ENCODE assay signal across 9 cellular contexts in genomic region chr12:123149828-123150272, GRCh38. TPM values are rescaled to one million over a fixed set of nuclear protein-coding genes. Genes with fewer than 3 reads are reported as not detected.
DNase-seq lines count a peak whose midpoint lies in the region; ATAC-seq, FAIRE-seq and TF ChIP-seq lines count a peak whose summit lies in the region.
"Had no signal": no experiment of that assay in that cellular context is flagged by ENCODE, and none has a peak within 500 bp of the region (broad histone marks: within the 10 kb centered on the region; RNA-seq: fewer than 3 reads in every experiment).

No MANE protein-coding gene starts in this region.

- H3K4me1 ChIP-seq in right cardiac atrium (ENCODE audit: control insufficient read depth, insufficient read depth, low read length): peaks cover 4% of the 10 kb centered on the region
- H3K4me1 ChIP-seq in skeletal muscle tissue (ENCODE audit: control insufficient read depth in 3 of 3, insufficient read depth in 3 of 3, low read length in 3 of 3): peaks cover 17 to 27% (median 23%) of the 10 kb centered on the region in 3 donors

- peaks cover 0 to 13% (median 0%) of the 10 kb centered on the region in 3 donors for H3K36me3 ChIP-seq in skeletal muscle tissue (ENCODE audit: control insufficient read depth in 3 of 3, insufficient read depth in 3 of 3, low read length in 3 of 3)

- H3K4me3 ChIP-seq in right cardiac atrium (ENCODE audit: low read length) (peak overlapping the region; percentile 70), skeletal muscle tissue (ENCODE audit: low read length in 3 of 3) (peak overlapping the region; percentile 48 to 72 (median 64))

- TF ChIP-seq CTCF in HFFc6 (IDR thresholded peaks at IDR 0.05): no peak

- intact Hi-C loops in activated T-helper 1 cell treated with anti-CD3 and anti-CD28 coated beads, Interleukin-12 subunit alpha, Interleukin-12 subunit beta, Interleukin-2, Interleukin-4 antibody, amounts not matched to agents 30 ng/mL and 10 ng/mL and 1 ng/mL, durations not matched to agents 14 hours and 24 hours and 36 hours (cut with micrococcal nuclease): loop anchor here (1.0 to 10.0 kb wide), 5 partner anchors 43 to 285 kb away; partner anchors contain the start of gene OGFOD2
- intact Hi-C loops in right cardiac atrium (cut with DNase I): loop anchor here (2.0 to 10.0 kb wide), 6 partner anchors 55 to 168 kb away; partner anchors contain the start of gene ARL6IP4 (in 1 of the 4)

- H3K4me1 Mint-ChIP-seq in HFFc6 (ENCODE audit: low read depth): peaks cover 9% of the 10 kb centered on the region; the same call in 1 of the 2 replicates
- peaks cover 41% of the 10 kb centered on the region for H3K4me1 Mint-ChIP-seq in activated T-helper 1 cell treated with anti-CD3 and anti-CD28 coated beads, Interleukin-12 subunit alpha, Interleukin-12 subunit beta, Interleukin-2, Interleukin-4 antibody, amounts not matched to agents 30 ng/mL and 10 ng/mL and 1 ng/mL, durations not matched to agents 14 hours and 24 hours and 36 hours (ENCODE audit: low read depth)

- H3K36me3 Mint-ChIP-seq in HFFc6 (ENCODE audit: low read depth): 0 out of 2 replicates have a peak, but pooled peaks cover 4% of the 10 kb centered on the region
- peaks cover 19% of the 10 kb centered on the region for H3K36me3 Mint-ChIP-seq in activated T-helper 1 cell treated with anti-CD3 and anti-CD28 coated beads, Interleukin-12 subunit alpha, Interleukin-12 subunit beta, Interleukin-2, Interleukin-4 antibody, amounts not matched to agents 30 ng/mL and 10 ng/mL and 1 ng/mL, durations not matched to agents 14 hours and 24 hours and 36 hours (ENCODE audit: low read depth)

- peaks cover 26% of the 10 kb centered on the region for H3K27me3 Mint-ChIP-seq in HFFc6 (ENCODE audit: insufficient read depth)
- H3K27me3 Mint-ChIP-seq in activated T-helper 1 cell treated with anti-CD3 and anti-CD28 coated beads, Interleukin-12 subunit alpha, Interleukin-12 subunit beta, Interleukin-2, Interleukin-4 antibody, amounts not matched to agents 30 ng/mL and 10 ng/mL and 1 ng/mL, durations not matched to agents 14 hours and 24 hours and 36 hours (ENCODE audit: insufficient read depth): peaks cover 16% of the 10 kb centered on the region

- H3K9me3 ChIP-seq in right cardiac atrium (ENCODE audit: control insufficient read depth, low read length): no peaks in the 10 kb centered on the region
- no peaks in the 10 kb centered on the region for H3K9me3 ChIP-seq in skeletal muscle tissue (ENCODE audit: control insufficient read depth in 3 of 3, low read length in 3 of 3)

- H3K9me3 Mint-ChIP-seq in HFFc6: no peaks in the 10 kb centered on the region
- H3K9me3 Mint-ChIP-seq in activated T-helper 1 cell treated with anti-CD3 and anti-CD28 coated beads, Interleukin-12 subunit alpha, Interleukin-12 subunit beta, Interleukin-2, Interleukin-4 antibody, amounts not matched to agents 30 ng/mL and 10 ng/mL and 1 ng/mL, durations not matched to agents 14 hours and 24 hours and 36 hours: no peaks in the 10 kb centered on the region

- H3K27ac ChIP-seq in right cardiac atrium (ENCODE audit: low read length): peak overlapping the region; percentile 7
- H3K27ac ChIP-seq in skeletal muscle tissue (ENCODE audit: low read depth, low read length): peak overlapping the region; percentile 64

- no peak for TF ChIP-seq POLR2A in H54 (IDR thresholded peaks at IDR 0.05; ENCODE audit: low read depth, low read length)

- FAIRE-seq in H54 (lab: Jason Lieb, UNC): no peak
- FAIRE-seq: islet of Langerhans had no signal

- DNase-seq in HFFc6 (no peak), right cardiac atrium (no peak), COLO829 (ENCODE audit: low spot score) (no peak), SW 1271 (lab: John Stamatoyannopoulos, UW) (no peak), H54 (ENCODE audit: insufficient read length, low spot score) (no peak), HCEC 1CT (no peak)
- no peak for DNase-seq in activated T-helper 1 cell treated with anti-CD3 and anti-CD28 coated beads, Interleukin-12 subunit alpha, Interleukin-12 subunit beta, Interleukin-2, Interleukin-4 antibody, amounts not matched to agents 30 ng/mL and 10 ng/mL and 1 ng/mL, durations not matched to agents 14 hours and 24 hours and 36 hours (ENCODE audit: low spot score)

- 32% methylated on average over 16 of the region's 16 CpGs for WGBS in right cardiac atrium

- H3K27me3 ChIP-seq in right cardiac atrium (ENCODE audit: control insufficient read depth, insufficient read depth) (no peaks in the 10 kb centered on the region), skeletal muscle tissue (ENCODE audit: control insufficient read depth in 3 of 3, insufficient read depth in 3 of 3, low read length in 3 of 3) (no peaks in the 10 kb centered on the region)

- peak overlapping the region; percentile 65 to 88 (median 67) for H3K9ac ChIP-seq in skeletal muscle tissue (ENCODE audit: low read depth in 1 of 3, low read length in 3 of 3)

- H3K4me3 Mint-ChIP-seq in HFFc6: peak overlapping the region; percentile 65
- H3K4me3 Mint-ChIP-seq in activated T-helper 1 cell treated with anti-CD3 and anti-CD28 coated beads, Interleukin-12 subunit alpha, Interleukin-12 subunit beta, Interleukin-2, Interleukin-4 antibody, amounts not matched to agents 30 ng/mL and 10 ng/mL and 1 ng/mL, durations not matched to agents 14 hours and 24 hours and 36 hours: peak overlapping the region; percentile 89

- peak; percentile 4 to 19 for ATAC-seq in right cardiac atrium

- peak overlapping the region; percentile 36 for H3K27ac Mint-ChIP-seq in HFFc6
- peak overlapping the region; percentile 89 for H3K27ac Mint-ChIP-seq in activated T-helper 1 cell treated with anti-CD3 and anti-CD28 coated beads, Interleukin-12 subunit alpha, Interleukin-12 subunit beta, Interleukin-2, Interleukin-4 antibody, amounts not matched to agents 30 ng/mL and 10 ng/mL and 1 ng/mL, durations not matched to agents 14 hours and 24 hours and 36 hours

RNA-seq across cellular contexts. Expression of gene PITPNM2, which starts 1.0 kb away (rescaled TPM):
- total RNA-seq in HFFc6 (2021; fragmentation: NEBNext Ultra II Directional; extraction: Animal tissue kit (Norgen Biotek cat#: 25700)): 1 to 10 TPM; 1.5 to 5.1 (median 4.1) TPM
- total RNA-seq in activated T-helper 1 cell treated with anti-CD3 and anti-CD28 coated beads, Interleukin-12 subunit alpha, Interleukin-12 subunit beta, Interleukin-2, Interleukin-4 antibody, amounts not matched to agents 30 ng/mL and 10 ng/mL and 1 ng/mL, durations not matched to agents 14 hours and 24 hours and 36 hours: 22.3 and 25.5 TPM in 2 replicates
- total RNA-seq in right cardiac atrium (10 to 100 TPM; 19.4 to 26.8 (median 20.9) TPM), skeletal muscle tissue (3.1 TPM)
- polyA plus RNA-seq in right cardiac atrium: 10.8 TPM
